19 cellular contexts compared by ENCODE assay signal in genomic region chr2:224754129-224754528, GRCh38. TPM values are rescaled to one million over a fixed set of nuclear protein-coding genes. Genes with fewer than 3 reads are reported as not detected.
DNase-seq lines count a peak whose midpoint lies in the region; ATAC-seq and TF ChIP-seq lines count a peak whose summit lies in the region.
"Had no signal": no experiment of that assay in that cellular context is flagged by ENCODE, and none has a peak within 500 bp of the region (broad histone marks: within the 10 kb centered on the region; RNA-seq: fewer than 3 reads in every experiment).

No MANE protein-coding gene starts in this region.

- DNase-seq in GOT3 (lab: John Stamatoyannopoulos, UW) (peak; percentile 10), mammary epithelial cell (peak; percentile 66), heart right ventricle (no peak), ureter (ENCODE audit: low spot score) (no peak)
- no peak for DNase-seq in stimulated activated CD4-positive, alpha-beta T cell treated with anti-CD3 and anti-CD28 coated beads, Interleukin-2, amount 100 ng/mL, for 24 hours
- DNase-seq: activated CD4-positive, alpha-beta T cell treated with anti-CD3 and anti-CD28 coated beads for 48 hours; activated T-cell treated with anti-CD3 and anti-CD28 coated beads, Interleukin-2, amount 50 U/mL, for 24 hours; adrenal gland; dorsolateral prefrontal cortex; NCI-H1436 treated with DMSO at 0.1 percent for 48 hours; NCI-H524 treated with DMSO at 0.1 percent for 48 hours; stimulated activated CD4-positive, alpha-beta T cell treated with anti-CD3 and anti-CD28 coated beads, Interleukin-1b, Interleukin-23, amount 100 ng/mL, for 48 hours had no signal

- H3K79me2 ChIP-seq in mammary epithelial cell (ENCODE audit: insufficient read depth, low read length): no peaks in the 10 kb centered on the region

- in situ Hi-C loops in mammary epithelial cell (cut with MboI; ENCODE audit: low sequenced_read_pairs in 2 of 2): loop anchor here in 1 of 2 donors (25.0 kb wide), 1 partner anchor 392 kb away; no protein-coding TSS in a partner anchor

- no peak overlapping the region for H3K4me2 ChIP-seq in mammary epithelial cell (ENCODE audit: insufficient read depth, low read depth, low read length)

- no peaks in the 10 kb centered on the region for H3K27me3 ChIP-seq in mammary epithelial cell (ENCODE audit: insufficient read depth, low read length)
- no peaks in the 10 kb centered on the region for H3K27me3 ChIP-seq in heart right ventricle
- H3K27me3 ChIP-seq in subcutaneous abdominal adipose tissue (ENCODE audit: control insufficient read depth in 5 of 5, insufficient read depth in 4 of 5, low read length in 5 of 5): no peaks in the 10 kb centered on the region
- H3K27me3 ChIP-seq: adrenal gland, dorsolateral prefrontal cortex had no signal

- H3K9ac ChIP-seq in mammary epithelial cell (ENCODE audit: insufficient read depth, low read length): no peak overlapping the region
- no peak overlapping the region for H3K9ac ChIP-seq in subcutaneous abdominal adipose tissue (ENCODE audit: low read length in 5 of 5)

- H3K4me3 ChIP-seq in mammary epithelial cell (replicated peaks in 1 of 3; ENCODE audit: insufficient read depth in 1 of 3, low read depth in 2 of 3, low read length in 3 of 3) (no peak overlapping the region), heart right ventricle (no peak overlapping the region), subcutaneous abdominal adipose tissue (ENCODE audit: low read depth in 1 of 5, low read length in 5 of 5) (no peak overlapping the region)
- H3K4me3 ChIP-seq: adrenal gland, dorsolateral prefrontal cortex, prostate gland had no signal

- H3K27ac ChIP-seq in mammary epithelial cell (ENCODE audit: insufficient read depth, low read depth, low read length) (no peak overlapping the region), heart right ventricle (peak overlapping the region in 4 of 10 donors; percentile 34 to 46 (median 37)), subcutaneous abdominal adipose tissue (ENCODE audit: low read depth, low read length) (peak overlapping the region; percentile 74)
- H3K27ac ChIP-seq: adrenal gland, dorsolateral prefrontal cortex, prostate gland had no signal

- CTCF ChIA-PET in mammary epithelial cell (lab: Charles Lee; ENCODE audit: low non-redundant PET): no interaction called here

- peaks cover 5% of the 10 kb centered on the region for H3K4me1 ChIP-seq in mammary epithelial cell (ENCODE audit: insufficient read depth, low read length)
- H3K4me1 ChIP-seq in heart right ventricle: peaks cover 0 to 4% (median 0%) of the 10 kb centered on the region in 9 donors
- peaks cover 0 to 7% (median 4%) of the 10 kb centered on the region in 5 donors for H3K4me1 ChIP-seq in subcutaneous abdominal adipose tissue (ENCODE audit: control insufficient read depth in 5 of 5, insufficient read depth in 5 of 5, low read length in 5 of 5)
- H3K4me1 ChIP-seq: adrenal gland, prostate gland had no signal

- TF ChIP-seq CTCF in mammary epithelial cell (conservative IDR thresholded peaks at IDR 0.05 in 1 of 2, IDR thresholded peaks at IDR 0.05 in 1 of 2; ENCODE audit: extremely low read depth in 1 of 2, insufficient read depth in 1 of 2, low read depth in 1 of 2, low read length in 2 of 2): no peak
- no peak for TF ChIP-seq CTCF in heart right ventricle (IDR thresholded peaks at IDR 0.05)

- H2AFZ ChIP-seq in mammary epithelial cell (ENCODE audit: low read depth, low read length): no peak overlapping the region

- H3K36me3 ChIP-seq in mammary epithelial cell (ENCODE audit: insufficient read depth, low read length): no peaks in the 10 kb centered on the region
- H3K36me3 ChIP-seq in heart right ventricle: peaks cover 0 to 13% (median 0%) of the 10 kb centered on the region in 9 donors
- no peaks in the 10 kb centered on the region for H3K36me3 ChIP-seq in subcutaneous abdominal adipose tissue (ENCODE audit: control insufficient read depth in 5 of 5, insufficient read depth in 5 of 5, low read length in 5 of 5)
- H3K36me3 ChIP-seq: adrenal gland, prostate gland had no signal

- 0% methylated on average over 1 of the region's 1 CpG for whole genome bisulfite sequencing in mammary epithelial cell (ENCODE audit: low coverage, missing lambda C conversion rate)
- WGBS in heart right ventricle, 2 donors: 48 to 61% methylated on average over 1 of the region's 1 CpG

- ATAC-seq in heart right ventricle: peak in 5 of 8 donors; percentile 37 to 93 (median 57)
- ATAC-seq in GM21515 (IDR thresholded peaks at IDR 0.05; ENCODE audit: unreplicated experiment): no peak
- ATAC-seq: Panc1 had no signal

- H4K20me1 ChIP-seq in mammary epithelial cell (ENCODE audit: insufficient read depth, low read length): no peaks in the 10 kb centered on the region

- intact Hi-C loops in mammary epithelial cell (cut with micrococcal nuclease): no loop called here
- intact Hi-C loops in heart right ventricle (cut with DNase I): no loop called here

- dilution Hi-C loops in mammary epithelial cell (cut with HindIII; ENCODE audit: low sequenced_read_pairs): no loop called here

- no TSS peak for BruUV-seq in mammary epithelial cell (replicated peaks; lab: Mats Ljungman, UMichigan)

- H3K9me3 ChIP-seq in mammary epithelial cell (replicated peaks; ENCODE audit: insufficient read depth, low read length) (peaks cover 12% of the 10 kb centered on the region), heart right ventricle (peaks cover 0 to 24% (median 4%) of the 10 kb centered on the region in 11 donors), subcutaneous abdominal adipose tissue (ENCODE audit: control insufficient read depth in 5 of 5, low read length in 5 of 5) (peaks cover 0 to 12% (median 10%) of the 10 kb centered on the region in 5 donors)
- H3K9me3 ChIP-seq: prostate gland had no signal

RNA-seq across cellular contexts. Expression of gene CCDC195, which starts 38.0 kb away (rescaled TPM):
- total RNA-seq in mammary epithelial cell (not detected), heart right ventricle (not detected), ureter (not detected)
- polyA plus RNA-seq in mammary epithelial cell (not detected), heart right ventricle (not detected)
- not detected for polyA minus RNA-seq in mammary epithelial cell
- total RNA-seq: adrenal gland, dorsolateral prefrontal cortex, frontal cortex, H1, prostate gland, urinary bladder had no signal
- polyA plus RNA-seq: adrenal gland, H1, urinary bladder had no signal

Comparison
In these comparisons a context has a peak if more than half of its experiments do, and no peak if none do; other contexts are left out.
1. DNase-seq: peak in GOT3 (single experiment) and mammary epithelial cell (single experiment); none in heart right ventricle (0 of 2), ureter (single experiment) and stimulated activated CD4-positive, alpha-beta T cell treated with anti-CD3 and anti-CD28 coated beads, Interleukin-2, amount 100 ng/mL, for 24 hours (0 of 2).